In genomic region chr10:97445722-97446639, GRCh38 we compare ENCODE assay signal across 8 cellular contexts. TPM values are rescaled to one million over a fixed set of nuclear protein-coding genes. Genes with fewer than 3 reads are reported as not detected.
DNase-seq lines count a peak whose midpoint lies in the region; ATAC-seq and TF ChIP-seq lines count a peak whose summit lies in the region.

TSS of gene EXOSC1 (minus strand) at chr10:97446006. CDS start at chr10:97445985, 21 bp downstream.
TSS of gene ZDHHC16 (plus strand) at chr10:97446175. CDS start at chr10:97451676, 5,501 bp downstream.

- peaks cover 0 to 21% of the 10 kb centered on the region in 2 donors for H3K36me3 ChIP-seq in left lung

- peak; percentile 72 for DNase-seq in NCI-H748 treated with DMSO at 0.1 percent for 48 hours (lab: John Stamatoyannopoulos, UW)
- peak; percentile 78 to 92 for DNase-seq in activated CD4-positive, alpha-beta T cell treated with anti-CD3 and anti-CD28 coated beads, Interleukin-2, amount 50 U/mL, for 24 hours (ENCODE audit: low read depth in 1 of 2, low spot score in 1 of 2)
- DNase-seq in dermis blood vessel endothelial cell, result peak; percentile 97
- DNase-seq in left lung, result peak; percentile 93 to 94
- DNase-seq in stimulated activated CD4-positive, alpha-beta T cell treated with anti-CD3 and anti-CD28 coated beads, Interleukin-2, amount 100 ng/mL, for 48 hours, result peak; percentile 84 to 88

- H3K27me3 ChIP-seq in left lung, result no peaks in the 10 kb centered on the region

- peak within 1 kb of the TSS; percentile 75 for H3K27ac ChIP-seq in C4-2B
- H3K27ac ChIP-seq in left lung, result peak within 1 kb of the TSS; percentile 62 to 68

- no peak; the same call in 1 of the 2 replicates for TF ChIP-seq CTCF in C4-2B (conservative IDR thresholded peaks at IDR 0.05)
- no peak for TF ChIP-seq CTCF in left lung (IDR thresholded peaks at IDR 0.05)

- intact Hi-C loops in left lung (cut with DNase I), result no loop called here

- H3K4me3 ChIP-seq in left lung, result peak within 1 kb of the TSS; percentile 69 to 99

- H3K9me3 ChIP-seq in left lung, result no peaks in the 10 kb centered on the region

- H3K4me1 ChIP-seq in left lung, result peaks cover 12 to 45% of the 10 kb centered on the region in 2 donors

- ATAC-seq in GM19372 (IDR thresholded peaks at IDR 0.05; ENCODE audit: low read depth, unreplicated experiment) (peak; percentile 95), HG03558 (IDR thresholded peaks at IDR 0.05; ENCODE audit: extremely low read depth, unreplicated experiment) (peak; percentile 91), left lung (peak; percentile 96)

RNA-seq across cellular contexts. Expression of gene EXOSC1, which starts in this region (rescaled TPM):
- total RNA-seq in dermis blood vessel endothelial cell (29.4 and 35.7 TPM in 2 replicates), left lung (10 to 100 TPM; 27.2 to 30.4 TPM)

RNA-seq across cellular contexts. Expression of gene ZDHHC16, which starts in this region (rescaled TPM):
- 38.7 and 39.8 TPM in 2 replicates for total RNA-seq in dermis blood vessel endothelial cell
- total RNA-seq in left lung, result 10 to 100 TPM; 61.5 to 65.2 TPM

Comparison
In these comparisons a context has a peak if more than half of its experiments do, and no peak if none do; other contexts are left out.
1. Peak in every context shown above with its lines: DNase-seq, ATAC-seq, H3K4me3 ChIP-seq and H3K27ac ChIP-seq.